Comparison of ENCODE assay signal across 1 cellular context in the genomic region with DNA sequence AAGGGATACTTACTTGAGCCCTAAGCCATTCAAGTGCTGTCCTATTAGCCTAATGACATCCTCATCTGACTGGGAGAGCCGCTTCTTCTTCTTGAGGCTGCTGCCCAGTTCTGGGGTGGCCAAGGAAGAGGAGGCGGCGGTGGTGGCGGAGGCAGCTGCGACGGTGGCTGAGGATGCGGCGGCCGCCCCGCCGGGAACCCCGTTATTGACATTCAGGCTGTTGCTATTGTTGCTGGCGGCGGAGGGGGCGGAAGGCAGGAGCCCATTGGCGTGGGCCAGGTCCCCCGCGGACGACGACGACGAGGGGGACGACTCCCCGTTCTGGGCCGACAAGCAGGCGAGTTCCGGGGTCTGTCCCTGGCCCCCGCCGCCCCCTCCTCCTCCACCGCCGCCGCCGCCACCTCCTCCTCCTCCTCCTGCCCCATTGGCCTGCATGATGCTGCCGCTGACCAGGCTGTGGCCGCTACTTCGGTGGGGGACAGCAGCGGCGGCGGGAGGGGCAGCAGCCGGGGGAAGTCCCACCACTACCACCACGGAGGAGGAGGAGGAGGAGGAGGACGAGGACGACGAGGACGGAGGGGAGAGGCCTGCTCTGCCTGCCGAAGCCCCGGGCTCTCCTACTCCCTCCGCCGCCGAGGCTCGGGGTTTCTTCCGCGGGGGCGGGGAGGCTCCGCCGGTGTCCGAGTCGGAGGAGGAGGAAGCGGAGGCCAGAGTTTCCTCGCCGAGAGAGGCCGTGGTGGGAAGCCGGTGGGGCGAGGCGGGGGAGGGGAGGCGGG.
TF ChIP-seq lines count a peak whose summit lies in the region.

No MANE protein-coding gene starts in this region.

TF ChIP-seq in K562, 482 proteins besides CTCF, POLR2A, EP300 and RAD21 (continued from another document and continues in another):
- TF ChIP-seq CBX8 (IDR thresholded peaks at IDR 0.05; ENCODE audit: borderline replicate concordance, extremely low read depth, low read depth, low read length, poor library complexity, severe bottlenecking) (no peak), HDAC1 (IDR thresholded peaks at IDR 0.05) (peak in 1 of 2 experiments; percentile 64; a peak in 1 of 4 replicates), JUND (IDR thresholded peaks at IDR 0.05; ENCODE audit: borderline replicate concordance, low read depth, low read length) (no peak), JUND (tag; IDR thresholded peaks at IDR 0.05; ENCODE audit: borderline replicate concordance, low read depth, low read length) (no peak), ARHGAP35 (IDR thresholded peaks at IDR 0.05; ENCODE audit: partially characterized antibody) (no peak), BCLAF1 (IDR thresholded peaks at IDR 0.05; ENCODE audit: borderline replicate concordance in 1 of 2, control insufficient read depth in 1 of 2, low read depth in 2 of 2, low read length in 1 of 2) (no peak), ATF3 (IDR thresholded peaks at IDR 0.05) (no peak), ATF3 (CRISPR knock-in tag; conservative IDR thresholded peaks at IDR 0.05) (no peak), CBX3 (IDR thresholded peaks at IDR 0.05; ENCODE audit: borderline replicate concordance in 1 of 2, low read length in 2 of 2) (no peak), TGIF2 (CRISPR knock-in tag; IDR thresholded peaks at IDR 0.05) (no peak), ZNF561 (CRISPR knock-in tag; conservative IDR thresholded peaks at IDR 0.05) (no peak), ZNF551 (CRISPR knock-in tag; IDR thresholded peaks at IDR 0.05) (no peak), ZNF253 (CRISPR knock-in tag; conservative IDR thresholded peaks at IDR 0.05) (no peak), HINFP (tag; conservative IDR thresholded peaks at IDR 0.05; ENCODE audit: low read depth) (no peak), SP1 (CRISPR knock-in tag; IDR thresholded peaks at IDR 0.05) (no peak), ZNF124 (CRISPR knock-in tag; IDR thresholded peaks at IDR 0.05) (no peak), EGR1 (conservative IDR thresholded peaks at IDR 0.05) (peak; percentile 88), ZNF224 (CRISPR knock-in tag; IDR thresholded peaks at IDR 0.05) (no peak), SP2 (IDR thresholded peaks at IDR 0.05; ENCODE audit: extremely low read depth, low read depth, low read length, poor library complexity, severe bottlenecking) (no peak), ARNT (IDR thresholded peaks at IDR 0.05) (no peak), ZNF707 (CRISPR knock-in tag; conservative IDR thresholded peaks at IDR 0.05) (no peak), SMARCC2 (IDR thresholded peaks at IDR 0.05; ENCODE audit: low read depth) (no peak), ZBTB26 (CRISPR knock-in tag; IDR thresholded peaks at IDR 0.05) (no peak), ZNF408 (CRISPR knock-in tag; IDR thresholded peaks at IDR 0.05; ENCODE audit: low read depth) (no peak), GATA2 (CRISPR knock-in tag; IDR thresholded peaks at IDR 0.05) (no peak), HIVEP1 (CRISPR knock-in tag; IDR thresholded peaks at IDR 0.05) (no peak)
- TF ChIP-seq, protein P1, sequence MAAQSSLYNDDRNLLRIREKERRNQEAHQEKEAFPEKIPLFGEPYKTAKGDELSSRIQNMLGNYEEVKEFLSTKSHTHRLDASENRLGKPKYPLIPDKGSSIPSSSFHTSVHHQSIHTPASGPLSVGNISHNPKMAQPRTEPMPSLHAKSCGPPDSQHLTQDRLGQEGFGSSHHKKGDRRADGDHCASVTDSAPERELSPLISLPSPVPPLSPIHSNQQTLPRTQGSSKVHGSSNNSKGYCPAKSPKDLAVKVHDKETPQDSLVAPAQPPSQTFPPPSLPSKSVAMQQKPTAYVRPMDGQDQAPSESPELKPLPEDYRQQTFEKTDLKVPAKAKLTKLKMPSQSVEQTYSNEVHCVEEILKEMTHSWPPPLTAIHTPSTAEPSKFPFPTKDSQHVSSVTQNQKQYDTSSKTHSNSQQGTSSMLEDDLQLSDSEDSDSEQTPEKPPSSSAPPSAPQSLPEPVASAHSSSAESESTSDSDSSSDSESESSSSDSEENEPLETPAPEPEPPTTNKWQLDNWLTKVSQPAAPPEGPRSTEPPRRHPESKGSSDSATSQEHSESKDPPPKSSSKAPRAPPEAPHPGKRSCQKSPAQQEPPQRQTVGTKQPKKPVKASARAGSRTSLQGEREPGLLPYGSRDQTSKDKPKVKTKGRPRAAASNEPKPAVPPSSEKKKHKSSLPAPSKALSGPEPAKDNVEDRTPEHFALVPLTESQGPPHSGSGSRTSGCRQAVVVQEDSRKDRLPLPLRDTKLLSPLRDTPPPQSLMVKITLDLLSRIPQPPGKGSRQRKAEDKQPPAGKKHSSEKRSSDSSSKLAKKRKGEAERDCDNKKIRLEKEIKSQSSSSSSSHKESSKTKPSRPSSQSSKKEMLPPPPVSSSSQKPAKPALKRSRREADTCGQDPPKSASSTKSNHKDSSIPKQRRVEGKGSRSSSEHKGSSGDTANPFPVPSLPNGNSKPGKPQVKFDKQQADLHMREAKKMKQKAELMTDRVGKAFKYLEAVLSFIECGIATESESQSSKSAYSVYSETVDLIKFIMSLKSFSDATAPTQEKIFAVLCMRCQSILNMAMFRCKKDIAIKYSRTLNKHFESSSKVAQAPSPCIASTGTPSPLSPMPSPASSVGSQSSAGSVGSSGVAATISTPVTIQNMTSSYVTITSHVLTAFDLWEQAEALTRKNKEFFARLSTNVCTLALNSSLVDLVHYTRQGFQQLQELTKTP (IDR thresholded peaks at IDR 0.05; ENCODE audit: low read depth in 1 of 2, partially characterized antibody in 2 of 2), result no peak
- TF ChIP-seq, protein P2, sequence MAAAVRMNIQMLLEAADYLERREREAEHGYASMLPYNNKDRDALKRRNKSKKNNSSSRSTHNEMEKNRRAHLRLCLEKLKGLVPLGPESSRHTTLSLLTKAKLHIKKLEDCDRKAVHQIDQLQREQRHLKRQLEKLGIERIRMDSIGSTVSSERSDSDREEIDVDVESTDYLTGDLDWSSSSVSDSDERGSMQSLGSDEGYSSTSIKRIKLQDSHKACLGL (CRISPR knock-in tag; IDR thresholded peaks at IDR 0.05; ENCODE audit: borderline replicate concordance, poor library complexity, severe bottlenecking), result no peak
- TF ChIP-seq, protein P3, sequence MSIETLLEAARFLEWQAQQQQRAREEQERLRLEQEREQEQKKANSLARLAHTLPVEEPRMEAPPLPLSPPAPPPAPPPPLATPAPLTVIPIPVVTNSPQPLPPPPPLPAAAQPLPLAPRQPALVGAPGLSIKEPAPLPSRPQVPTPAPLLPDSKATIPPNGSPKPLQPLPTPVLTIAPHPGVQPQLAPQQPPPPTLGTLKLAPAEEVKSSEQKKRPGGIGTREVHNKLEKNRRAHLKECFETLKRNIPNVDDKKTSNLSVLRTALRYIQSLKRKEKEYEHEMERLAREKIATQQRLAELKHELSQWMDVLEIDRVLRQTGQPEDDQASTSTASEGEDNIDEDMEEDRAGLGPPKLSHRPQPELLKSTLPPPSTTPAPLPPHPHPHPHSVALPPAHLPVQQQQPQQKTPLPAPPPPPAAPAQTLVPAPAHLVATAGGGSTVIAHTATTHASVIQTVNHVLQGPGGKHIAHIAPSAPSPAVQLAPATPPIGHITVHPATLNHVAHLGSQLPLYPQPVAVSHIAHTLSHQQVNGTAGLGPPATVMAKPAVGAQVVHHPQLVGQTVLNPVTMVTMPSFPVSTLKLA (conservative IDR thresholded peaks at IDR 0.05), result peak in 1 of 2 experiments; percentile 20; a peak in 1 of 4 replicates
- TF ChIP-seq, protein P4, sequence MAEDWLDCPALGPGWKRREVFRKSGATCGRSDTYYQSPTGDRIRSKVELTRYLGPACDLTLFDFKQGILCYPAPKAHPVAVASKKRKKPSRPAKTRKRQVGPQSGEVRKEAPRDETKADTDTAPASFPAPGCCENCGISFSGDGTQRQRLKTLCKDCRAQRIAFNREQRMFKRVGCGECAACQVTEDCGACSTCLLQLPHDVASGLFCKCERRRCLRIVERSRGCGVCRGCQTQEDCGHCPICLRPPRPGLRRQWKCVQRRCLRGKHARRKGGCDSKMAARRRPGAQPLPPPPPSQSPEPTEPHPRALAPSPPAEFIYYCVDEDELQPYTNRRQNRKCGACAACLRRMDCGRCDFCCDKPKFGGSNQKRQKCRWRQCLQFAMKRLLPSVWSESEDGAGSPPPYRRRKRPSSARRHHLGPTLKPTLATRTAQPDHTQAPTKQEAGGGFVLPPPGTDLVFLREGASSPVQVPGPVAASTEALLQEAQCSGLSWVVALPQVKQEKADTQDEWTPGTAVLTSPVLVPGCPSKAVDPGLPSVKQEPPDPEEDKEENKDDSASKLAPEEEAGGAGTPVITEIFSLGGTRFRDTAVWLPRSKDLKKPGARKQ (CRISPR knock-in tag; IDR thresholded peaks at IDR 0.05), result no peak
- TF ChIP-seq, protein P5, sequence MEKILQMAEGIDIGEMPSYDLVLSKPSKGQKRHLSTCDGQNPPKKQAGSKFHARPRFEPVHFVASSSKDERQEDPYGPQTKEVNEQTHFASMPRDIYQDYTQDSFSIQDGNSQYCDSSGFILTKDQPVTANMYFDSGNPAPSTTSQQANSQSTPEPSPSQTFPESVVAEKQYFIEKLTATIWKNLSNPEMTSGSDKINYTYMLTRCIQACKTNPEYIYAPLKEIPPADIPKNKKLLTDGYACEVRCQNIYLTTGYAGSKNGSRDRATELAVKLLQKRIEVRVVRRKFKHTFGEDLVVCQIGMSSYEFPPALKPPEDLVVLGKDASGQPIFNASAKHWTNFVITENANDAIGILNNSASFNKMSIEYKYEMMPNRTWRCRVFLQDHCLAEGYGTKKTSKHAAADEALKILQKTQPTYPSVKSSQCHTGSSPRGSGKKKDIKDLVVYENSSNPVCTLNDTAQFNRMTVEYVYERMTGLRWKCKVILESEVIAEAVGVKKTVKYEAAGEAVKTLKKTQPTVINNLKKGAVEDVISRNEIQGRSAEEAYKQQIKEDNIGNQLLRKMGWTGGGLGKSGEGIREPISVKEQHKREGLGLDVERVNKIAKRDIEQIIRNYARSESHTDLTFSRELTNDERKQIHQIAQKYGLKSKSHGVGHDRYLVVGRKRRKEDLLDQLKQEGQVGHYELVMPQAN (IDR thresholded peaks at IDR 0.05; ENCODE audit: borderline replicate concordance), result peak; percentile 67
- TF ChIP-seq, protein P6, sequence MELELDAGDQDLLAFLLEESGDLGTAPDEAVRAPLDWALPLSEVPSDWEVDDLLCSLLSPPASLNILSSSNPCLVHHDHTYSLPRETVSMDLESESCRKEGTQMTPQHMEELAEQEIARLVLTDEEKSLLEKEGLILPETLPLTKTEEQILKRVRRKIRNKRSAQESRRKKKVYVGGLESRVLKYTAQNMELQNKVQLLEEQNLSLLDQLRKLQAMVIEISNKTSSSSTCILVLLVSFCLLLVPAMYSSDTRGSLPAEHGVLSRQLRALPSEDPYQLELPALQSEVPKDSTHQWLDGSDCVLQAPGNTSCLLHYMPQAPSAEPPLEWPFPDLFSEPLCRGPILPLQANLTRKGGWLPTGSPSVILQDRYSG (tag; conservative IDR thresholded peaks at IDR 0.05; ENCODE audit: low read depth), result no peak
- TF ChIP-seq, protein P7, sequence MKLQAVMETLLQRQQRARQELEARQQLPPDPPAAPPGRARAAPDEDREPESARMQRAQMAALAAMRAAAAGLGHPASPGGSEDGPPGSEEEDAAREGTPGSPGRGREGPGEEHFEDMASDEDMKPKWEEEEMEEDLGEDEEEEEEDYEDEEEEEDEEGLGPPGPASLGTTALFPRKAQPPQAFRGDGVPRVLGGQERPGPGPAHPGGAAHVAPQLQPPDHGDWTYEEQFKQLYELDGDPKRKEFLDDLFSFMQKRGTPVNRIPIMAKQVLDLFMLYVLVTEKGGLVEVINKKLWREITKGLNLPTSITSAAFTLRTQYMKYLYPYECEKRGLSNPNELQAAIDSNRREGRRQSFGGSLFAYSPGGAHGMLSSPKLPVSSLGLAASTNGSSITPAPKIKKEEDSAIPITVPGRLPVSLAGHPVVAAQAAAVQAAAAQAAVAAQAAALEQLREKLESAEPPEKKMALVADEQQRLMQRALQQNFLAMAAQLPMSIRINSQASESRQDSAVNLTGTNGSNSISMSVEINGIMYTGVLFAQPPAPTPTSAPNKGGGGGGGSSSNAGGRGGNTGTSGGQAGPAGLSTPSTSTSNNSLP (IDR thresholded peaks at IDR 0.05; ENCODE audit: borderline replicate concordance, low read depth, low read length), result no peak
